In genomic region chr20:35884541-35884865, GRCh38 we compare ENCODE assay signal across 12 cellular contexts.
DNase-seq lines count a peak whose midpoint lies in the region; ATAC-seq, FAIRE-seq and TF ChIP-seq lines count a peak whose summit lies in the region.
"Had no signal": no experiment of that assay in that cellular context is flagged by ENCODE, and none has a peak within 500 bp of the region (broad histone marks: within the 10 kb centered on the region; RNA-seq: fewer than 3 reads in every experiment).

No MANE protein-coding gene starts in this region.

- TF ChIP-seq RAD21 in SK-N-SH (IDR thresholded peaks at IDR 0.05; ENCODE audit: low read length) (no peak), neural cell (conservative IDR thresholded peaks at IDR 0.05) (peak; percentile 3)

- TF ChIP-seq CTCF in SK-N-SH (IDR thresholded peaks at IDR 0.05) (no peak), endothelial cell of umbilical vein (IDR thresholded peaks at IDR 0.05; ENCODE audit: extremely low read depth in 1 of 2, insufficient read depth in 1 of 2, low read depth in 1 of 2, low read length in 2 of 2) (no peak), neural cell (IDR thresholded peaks at IDR 0.05; ENCODE audit: poor library complexity, severe bottlenecking) (peak; percentile 5), type B pancreatic cell (conservative IDR thresholded peaks at IDR 0.05) (no peak), dorsolateral prefrontal cortex (IDR thresholded peaks at IDR 0.05 in 54 of 56, conservative IDR thresholded peaks at IDR 0.05 in 2 of 56; ENCODE audit: low read depth in 1 of 56, partially characterized antibody in 56 of 56) (peak in 13 of 56 donors; percentile 1 to 27 (median 14))

- no peaks in the 10 kb centered on the region for H3K36me3 Mint-ChIP-seq in type B pancreatic cell
- H3K36me3 Mint-ChIP-seq in naive thymus-derived CD4-positive, alpha-beta T cell, result peaks cover 0 to 5% (median 0%) of the 10 kb centered on the region in 5 donors

- H3K27me3 ChIP-seq in SK-N-SH (ENCODE audit: insufficient read depth) (no peaks in the 10 kb centered on the region), endothelial cell of umbilical vein (ENCODE audit: control insufficient read depth in 2 of 2, insufficient read depth in 2 of 2, low read length in 2 of 2) (no peaks in the 10 kb centered on the region), neural cell (ENCODE audit: insufficient read depth, low read depth, low read length) (no peaks in the 10 kb centered on the region), dorsolateral prefrontal cortex (no peaks in the 10 kb centered on the region)
- H3K27me3 ChIP-seq in naive thymus-derived CD4-positive, alpha-beta T cell (ENCODE audit: control insufficient read depth in 2 of 2, insufficient read depth in 2 of 2, low read length in 2 of 2), result no peaks in the 10 kb centered on the region
- H3K27me3 ChIP-seq: testis had no signal

- H3K79me2 ChIP-seq in SK-N-SH (ENCODE audit: insufficient read depth) (peaks cover 66% of the 10 kb centered on the region), endothelial cell of umbilical vein (ENCODE audit: control insufficient read depth, insufficient read depth, low read length) (peaks cover 5% of the 10 kb centered on the region), neural cell (replicated peaks; ENCODE audit: insufficient read depth, low read length) (no peaks in the 10 kb centered on the region)

- TSS peak; percentile 87 for BruUV-seq in endothelial cell of umbilical vein (replicated peaks; lab: Mats Ljungman, UMichigan)

- no peak for DNase-seq in SK-N-SH
- DNase-seq in endothelial cell of umbilical vein (ENCODE audit: low read depth, low spot score), result no peak
- no peak for DNase-seq in type B pancreatic cell (ENCODE audit: extremely low spot score, unreplicated experiment)
- no peak for DNase-seq in naive thymus-derived CD4-positive, alpha-beta T cell
- DNase-seq in dorsolateral prefrontal cortex, result no peak

- no peaks in the 10 kb centered on the region for H3K9me3 Mint-ChIP-seq in type B pancreatic cell
- H3K9me3 Mint-ChIP-seq in naive thymus-derived CD4-positive, alpha-beta T cell, result no peaks in the 10 kb centered on the region
- H3K9me3 Mint-ChIP-seq: activated CD4-positive, alpha-beta T cell treated with anti-CD3 and anti-CD28 coated beads, Interleukin-2, amount 10 ng/mL, durations not matched to agents 7 days and 5 days; brain; T-cell had no signal

- H3K4me1 Mint-ChIP-seq in type B pancreatic cell (ENCODE audit: unreplicated experiment), result peaks cover 7% of the 10 kb centered on the region
- H3K4me1 Mint-ChIP-seq in naive thymus-derived CD4-positive, alpha-beta T cell, result peaks cover 10 to 22% (median 16%) of the 10 kb centered on the region in 7 donors

- no peaks in the 10 kb centered on the region for H3K9me2 ChIP-seq in SK-N-SH
- no peaks in the 10 kb centered on the region for H3K9me2 ChIP-seq in neural cell (ENCODE audit: insufficient read depth, low read length)

- H3K27ac ChIP-seq in SK-N-SH (ENCODE audit: low read depth in 2 of 2, low read length in 1 of 2) (peak overlapping the region; percentile 79 to 100), endothelial cell of umbilical vein (ENCODE audit: insufficient read depth, low read depth, low read length) (peak overlapping the region; percentile 95), neural cell (ENCODE audit: low read length) (no peak overlapping the region), dorsolateral prefrontal cortex (peak overlapping the region in 8 of 59 donors; percentile 3 to 57 (median 34))
- no peak overlapping the region for H3K27ac ChIP-seq in naive thymus-derived CD4-positive, alpha-beta T cell (ENCODE audit: low read depth, low read length)

- peak overlapping the region; percentile 64 for H3K4me2 ChIP-seq in SK-N-SH
- H3K4me2 ChIP-seq in endothelial cell of umbilical vein (ENCODE audit: insufficient read depth, low read length), result peak overlapping the region; percentile 8
- no peak overlapping the region for H3K4me2 ChIP-seq in neural cell (ENCODE audit: low read length)

- no peak overlapping the region for H3K4me3 Mint-ChIP-seq in type B pancreatic cell
- no peak overlapping the region for H3K4me3 Mint-ChIP-seq in naive thymus-derived CD4-positive, alpha-beta T cell
- H3K4me3 Mint-ChIP-seq: activated CD4-positive, alpha-beta T cell treated with anti-CD3 and anti-CD28 coated beads, Interleukin-2, amount 10 ng/mL, durations not matched to agents 7 days and 5 days; brain; T-cell had no signal

- no peaks in the 10 kb centered on the region for H3K27me3 Mint-ChIP-seq in type B pancreatic cell
- H3K27me3 Mint-ChIP-seq in naive thymus-derived CD4-positive, alpha-beta T cell, result no peaks in the 10 kb centered on the region
- H3K27me3 Mint-ChIP-seq: activated CD4-positive, alpha-beta T cell treated with anti-CD3 and anti-CD28 coated beads, Interleukin-2, amount 10 ng/mL, durations not matched to agents 7 days and 5 days; brain; T-cell had no signal

- WGBS in SK-N-SH (ENCODE audit: low lambda C conversion rate), result 3% methylated on average over 1 of the region's 1 CpG

- H3K9me3 ChIP-seq in SK-N-SH (no peaks in the 10 kb centered on the region), endothelial cell of umbilical vein (replicated peaks; ENCODE audit: control insufficient read depth, insufficient read depth, low read length) (no peaks in the 10 kb centered on the region), neural cell (ENCODE audit: low read length) (no peaks in the 10 kb centered on the region)
- H3K9me3 ChIP-seq in naive thymus-derived CD4-positive, alpha-beta T cell (ENCODE audit: control insufficient read depth in 2 of 3, low read length in 3 of 3), result no peaks in the 10 kb centered on the region
- H3K9me3 ChIP-seq: testis had no signal

- H4K20me1 ChIP-seq in SK-N-SH (ENCODE audit: insufficient read depth), result no peaks in the 10 kb centered on the region
- H4K20me1 ChIP-seq in endothelial cell of umbilical vein (replicated peaks; ENCODE audit: control insufficient read depth, extremely low read depth, insufficient read depth, low read length), result no peaks in the 10 kb centered on the region
- H4K20me1 ChIP-seq in neural cell (ENCODE audit: insufficient read depth), result no peaks in the 10 kb centered on the region

- peaks cover 0 to 9% of the 10 kb centered on the region in 2 experiments for H3K36me3 ChIP-seq in SK-N-SH (replicated peaks in 1 of 2; ENCODE audit: control insufficient read depth in 1 of 2, insufficient read depth in 2 of 2, low read length in 1 of 2)
- H3K36me3 ChIP-seq in endothelial cell of umbilical vein (ENCODE audit: control insufficient read depth in 2 of 2, extremely low read depth in 1 of 2, insufficient read depth in 2 of 2, low read length in 2 of 2), result peaks cover 0 to 3% of the 10 kb centered on the region in 2 experiments
- H3K36me3 ChIP-seq in neural cell (ENCODE audit: insufficient read depth, low read length), result no peaks in the 10 kb centered on the region
- peaks cover 0 to 15% (median 0%) of the 10 kb centered on the region in 3 experiments for H3K36me3 ChIP-seq in naive thymus-derived CD4-positive, alpha-beta T cell (ENCODE audit: control insufficient read depth in 2 of 3, insufficient read depth in 3 of 3, low read length in 3 of 3)

- ATAC-seq in SK-N-SH treated with all-trans-retinoic acid at 6 μM for 48 hours, result no peak
- ATAC-seq in naive thymus-derived CD4-positive, alpha-beta T cell, result no peak
- no peak for ATAC-seq in HG02623 (IDR thresholded peaks at IDR 0.05; ENCODE audit: unreplicated experiment)

- H3K9me1 ChIP-seq in endothelial cell of umbilical vein (replicated peaks; ENCODE audit: control insufficient read depth, extremely low read depth, insufficient read depth, low read length), result no peaks in the 10 kb centered on the region

- H2AFZ ChIP-seq in SK-N-SH (ENCODE audit: low read depth) (no peak overlapping the region), endothelial cell of umbilical vein (ENCODE audit: low read depth, low read length) (no peak overlapping the region), neural cell (ENCODE audit: low read depth, low read length) (no peak overlapping the region)

- H3K9ac ChIP-seq in SK-N-SH (peak overlapping the region; percentile 86), endothelial cell of umbilical vein (replicated peaks; ENCODE audit: extremely low read depth, insufficient read depth, low read length) (peak overlapping the region; percentile 81), neural cell (ENCODE audit: low read length) (no peak overlapping the region)

- H3K4me1 ChIP-seq in SK-N-SH (ENCODE audit: control insufficient read depth in 1 of 2, insufficient read depth in 2 of 2, low read depth in 1 of 2, low read length in 1 of 2), result peaks cover 19 to 25% of the 10 kb centered on the region in 2 experiments
- peaks cover 13% of the 10 kb centered on the region for H3K4me1 ChIP-seq in endothelial cell of umbilical vein (ENCODE audit: control insufficient read depth, extremely low read depth, insufficient read depth, low read length)
- H3K4me1 ChIP-seq in naive thymus-derived CD4-positive, alpha-beta T cell (ENCODE audit: control insufficient read depth in 2 of 2, insufficient read depth in 2 of 2, low read length in 2 of 2), result no peaks in the 10 kb centered on the region
- H3K4me1 ChIP-seq: testis had no signal

- H3F3A ChIP-seq in SK-N-SH (replicated peaks; ENCODE audit: insufficient read depth) (peaks cover 40% of the 10 kb centered on the region), neural cell (ENCODE audit: insufficient read depth, low read length, poor library complexity, severe bottlenecking) (no peaks in the 10 kb centered on the region)

- FAIRE-seq in endothelial cell of umbilical vein (lab: Jason Lieb, UNC), result no peak

- TF ChIP-seq POLR2A in endothelial cell of umbilical vein (IDR thresholded peaks at IDR 0.05; ENCODE audit: low read depth, low read length), result no peak

- intact Hi-C loops in endothelial cell of umbilical vein (cut with micrococcal nuclease), result loop anchor here (1.0 kb wide), 4 partner anchors 9 to 421 kb away; partner anchors contain the start of gene RBM39
- intact Hi-C loops in naive thymus-derived CD4-positive, alpha-beta T cell (cut with micrococcal nuclease), result loop anchor here (1.0 to 10.0 kb wide), 9 partner anchors 140 to 422 kb away; partner anchors contain the start of genes RBM39 (in 2 of the 2), NFS1 (in 1 of the 2) and ROMO1 (in 1 of the 2)
- intact Hi-C loops in dorsolateral prefrontal cortex (cut with DNase I), result loop anchor here (5.0 to 10.0 kb wide), 6 partner anchors 140 to 422 kb away; partner anchors contain the start of genes NFS1 (in 2 of the 2), RBM39 (in 2 of the 2) and ROMO1 (in 2 of the 2)

- dilution Hi-C loops in endothelial cell of umbilical vein (cut with MboI; ENCODE audit: extremely low pct_ligation_motif_present, low sequenced_read_pairs), result no loop called here

- TF ChIP-seq EP300 in SK-N-SH (IDR thresholded peaks at IDR 0.05; ENCODE audit: borderline replicate concordance in 1 of 2, low read depth in 1 of 2, low read length in 1 of 2) (no peak), neural cell (conservative IDR thresholded peaks at IDR 0.05; ENCODE audit: poor library complexity, severe bottlenecking) (no peak)

- POLR2A ChIA-PET in SK-N-SH (lab: Yijun Ruan, JAX), result interaction anchor here (1.5 to 1.8 kb wide), 2 partner anchors 70 to 142 kb away, joined by 5 to 15 read pairs; partner anchors contain the start of genes RBM39 and SCAND1
- POLR2A ChIA-PET in endothelial cell of umbilical vein (lab: Charles Lee), result interaction anchor here (0.5 to 1.7 kb wide), 5 partner anchors 9 to 149 kb away, joined by 3 to 11 read pairs (median 6); partner anchors contain the start of gene RBM39
- POLR2A ChIA-PET in naive thymus-derived CD4-positive, alpha-beta T cell (lab: Charles Lee), result interaction anchor here (1.0 to 1.3 kb wide), 3 partner anchors 12 to 185 kb away, joined by 3 to 7 read pairs (median 5); partner anchors contain the start of genes RBM39 and ROMO1

- H3K4me3 ChIP-seq in SK-N-SH (ENCODE audit: low read depth in 2 of 2, low read length in 1 of 2) (peak overlapping the region; percentile 30 to 50; a peak in 2 of 4 replicates), endothelial cell of umbilical vein (replicated peaks in 1 of 3; ENCODE audit: insufficient read depth in 1 of 3, low read depth in 1 of 3, low read length in 3 of 3) (peak overlapping the region in 1 of 3 experiments; percentile 1), neural cell (ENCODE audit: low read length) (no peak overlapping the region), dorsolateral prefrontal cortex (peak overlapping the region in 4 of 59 donors; percentile 12 to 33 (median 24))
- no peak overlapping the region for H3K4me3 ChIP-seq in naive thymus-derived CD4-positive, alpha-beta T cell (ENCODE audit: low read length)
- H3K4me3 ChIP-seq: testis had no signal

- peak overlapping the region; percentile 91 for H3K27ac Mint-ChIP-seq in type B pancreatic cell
- H3K27ac Mint-ChIP-seq in naive thymus-derived CD4-positive, alpha-beta T cell, result peak overlapping the region in 2 of 9 donors; percentile 19 to 41
- H3K27ac Mint-ChIP-seq: activated CD4-positive, alpha-beta T cell treated with anti-CD3 and anti-CD28 coated beads, Interleukin-2, amount 10 ng/mL, durations not matched to agents 7 days and 5 days had no signal

- CTCF ChIA-PET in SK-N-SH (lab: Yijun Ruan, JAX), result interaction anchor here (0.7 to 5.8 kb wide), 23 partner anchors 9 to 283 kb away, joined by 3 to 40 read pairs (median 4); partner anchors contain the start of genes PHF20, RBM39 and SCAND1
- CTCF ChIA-PET in endothelial cell of umbilical vein (lab: Charles Lee), result interaction anchor here (0.7 to 2.4 kb wide), 29 partner anchors 9 to 373 kb away, joined by 3 to 29 read pairs (median 4); partner anchors contain the start of genes ERGIC3, NFS1, RBM39 and ROMO1
- CTCF ChIA-PET in naive thymus-derived CD4-positive, alpha-beta T cell (lab: Charles Lee), result interaction anchor here (0.6 to 4.0 kb wide), 12 partner anchors 10 to 579 kb away, joined by 3 to 22 read pairs (median 4); no protein-coding TSS in a partner anchor

Comparison
In these comparisons a context has a peak if more than half of its experiments do, and no peak if none do; other contexts are left out.
1. H3K27ac ChIP-seq: peak in SK-N-SH (2 of 2) and endothelial cell of umbilical vein (single experiment); none in neural cell (single experiment) and naive thymus-derived CD4-positive, alpha-beta T cell (single experiment).
2. H3K4me3 ChIP-seq: peak in SK-N-SH (2 of 2); none in neural cell (single experiment) and naive thymus-derived CD4-positive, alpha-beta T cell (single experiment).